ENCODE assay signal across 8 cellular contexts in the genomic region with DNA sequence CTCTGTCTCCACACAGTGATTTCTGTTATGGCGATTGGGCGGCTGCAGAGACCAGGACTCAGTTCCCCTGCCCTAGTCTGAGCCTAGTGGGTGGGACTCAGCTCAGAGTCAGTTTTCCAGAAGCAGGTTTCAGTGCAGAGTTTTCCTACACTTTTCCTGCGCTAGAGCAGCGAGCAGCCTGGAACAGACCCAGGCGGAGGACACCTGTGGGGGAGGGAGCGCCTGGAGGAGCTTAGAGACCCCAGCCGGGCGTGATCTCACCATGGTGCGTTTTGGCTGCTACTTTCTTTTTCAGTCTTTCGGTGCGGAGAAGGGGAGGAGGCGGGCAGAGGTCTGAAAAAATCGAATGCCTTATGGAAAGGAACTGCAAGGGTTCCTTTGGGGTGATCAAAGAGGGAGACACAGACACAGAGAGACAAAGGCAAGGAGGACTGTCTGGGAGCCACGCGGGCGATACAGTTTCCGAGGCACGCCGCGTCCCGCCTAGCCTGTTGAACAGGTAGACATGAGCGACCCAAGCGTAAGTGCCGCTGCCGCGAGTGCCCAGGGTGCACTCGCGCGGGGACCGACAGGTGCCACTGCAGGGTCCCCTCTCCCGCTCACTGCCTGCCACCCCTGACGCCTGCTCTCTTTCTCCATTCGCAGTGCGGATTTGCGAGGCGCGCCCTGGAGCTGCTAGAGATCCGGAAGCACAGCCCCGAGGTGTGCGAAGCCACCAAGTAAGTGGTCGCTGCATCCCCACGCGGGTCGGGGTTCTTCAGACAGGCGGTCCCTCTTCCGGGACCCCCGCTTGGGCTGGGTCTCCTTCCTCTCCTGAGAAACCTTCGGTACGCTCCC. TPM values are rescaled to one million over a fixed set of nuclear protein-coding genes. Genes with fewer than 3 reads are reported as not detected.
DNase-seq lines count a peak whose midpoint lies in the region; ATAC-seq, FAIRE-seq and TF ChIP-seq lines count a peak whose summit lies in the region.

A gene with protein sequence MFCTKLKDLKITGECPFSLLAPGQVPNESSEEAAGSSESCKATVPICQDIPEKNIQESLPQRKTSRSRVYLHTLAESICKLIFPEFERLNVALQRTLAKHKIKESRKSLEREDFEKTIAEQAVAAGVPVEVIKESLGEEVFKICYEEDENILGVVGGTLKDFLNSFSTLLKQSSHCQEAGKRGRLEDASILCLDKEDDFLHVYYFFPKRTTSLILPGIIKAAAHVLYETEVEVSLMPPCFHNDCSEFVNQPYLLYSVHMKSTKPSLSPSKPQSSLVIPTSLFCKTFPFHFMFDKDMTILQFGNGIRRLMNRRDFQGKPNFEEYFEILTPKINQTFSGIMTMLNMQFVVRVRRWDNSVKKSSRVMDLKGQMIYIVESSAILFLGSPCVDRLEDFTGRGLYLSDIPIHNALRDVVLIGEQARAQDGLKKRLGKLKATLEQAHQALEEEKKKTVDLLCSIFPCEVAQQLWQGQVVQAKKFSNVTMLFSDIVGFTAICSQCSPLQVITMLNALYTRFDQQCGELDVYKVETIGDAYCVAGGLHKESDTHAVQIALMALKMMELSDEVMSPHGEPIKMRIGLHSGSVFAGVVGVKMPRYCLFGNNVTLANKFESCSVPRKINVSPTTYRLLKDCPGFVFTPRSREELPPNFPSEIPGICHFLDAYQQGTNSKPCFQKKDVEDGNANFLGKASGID (plus strand): TSS at position 148 of the 837 bp plus-strand sequence. CDS start 30,020 bp downstream, outside the sequence.

- 2% methylated on average over 49 of the region's 49 CpGs for WGBS in HUES64
- WGBS in gastroesophageal sphincter (ENCODE audit: low coverage in 1 of 2), 2 donors, result 0% methylated on average over 9 of the region's 49 CpGs; no CpG with 5 or more reads in 1 of the 2 donors

- H3K27me3 ChIP-seq in HUES64 (ENCODE audit: insufficient read depth, low read length) (peaks cover 90% of the 10 kb centered on the region), gastroesophageal sphincter (no peaks in the 10 kb centered on the region)

- DNase-seq in EH (ENCODE audit: low read depth), result peak; percentile 17
- peak; percentile 5 for DNase-seq in activated T-helper 1 cell treated with anti-CD3 and anti-CD28 coated beads, Interleukin-12 subunit alpha, Interleukin-12 subunit beta, Interleukin-2, Interleukin-4 antibody, amounts not matched to agents 30 ng/mL and 10 ng/mL and 1 ng/mL, durations not matched to agents 14 hours and 24 hours and 36 hours (ENCODE audit: low spot score)
- no peak for DNase-seq in H54 (ENCODE audit: insufficient read length, low spot score)

- H3K27ac ChIP-seq in HUES64 (ENCODE audit: low read depth, low read length), result no peak within 1 kb of the TSS
- peak within 1 kb of the TSS; percentile 64 to 91 (median 88) for H3K27ac ChIP-seq in gastroesophageal sphincter

- TF ChIP-seq CTCF in gastroesophageal sphincter (IDR thresholded peaks at IDR 0.05), result no peak
- TF ChIP-seq CTCF in nephron (IDR thresholded peaks at IDR 0.05; ENCODE audit: unreplicated experiment in 3 of 3), result no peak

- peaks cover 13% of the 10 kb centered on the region for H3K4me1 ChIP-seq in HUES64 (ENCODE audit: insufficient read depth, low read length)
- H3K4me1 ChIP-seq in gastroesophageal sphincter, result peaks cover 0 to 40% (median 0%) of the 10 kb centered on the region in 3 donors

- ATAC-seq in GM21360 (IDR thresholded peaks at IDR 0.05; ENCODE audit: unreplicated experiment), result peak; percentile 46
- ATAC-seq in gastroesophageal sphincter, result peak; percentile 52
- ATAC-seq in HG03025 (IDR thresholded peaks at IDR 0.05; ENCODE audit: low FRiP score, unreplicated experiment), result no peak

- TF ChIP-seq EP300 in gastroesophageal sphincter (IDR thresholded peaks at IDR 0.05), result no peak

- TF ChIP-seq POLR2A in gastroesophageal sphincter (IDR thresholded peaks at IDR 0.05) (no peak), H54 (IDR thresholded peaks at IDR 0.05; ENCODE audit: low read depth, low read length) (no peak)

- peaks cover 68% of the 10 kb centered on the region for H3K27me3 Mint-ChIP-seq in activated T-helper 1 cell treated with anti-CD3 and anti-CD28 coated beads, Interleukin-12 subunit alpha, Interleukin-12 subunit beta, Interleukin-2, Interleukin-4 antibody, amounts not matched to agents 30 ng/mL and 10 ng/mL and 1 ng/mL, durations not matched to agents 14 hours and 24 hours and 36 hours (ENCODE audit: insufficient read depth)
- H3K27me3 Mint-ChIP-seq in nephron (ENCODE audit: low read depth), result peaks cover 9% of the 10 kb centered on the region

- peaks cover 2% of the 10 kb centered on the region for H3K36me3 Mint-ChIP-seq in activated T-helper 1 cell treated with anti-CD3 and anti-CD28 coated beads, Interleukin-12 subunit alpha, Interleukin-12 subunit beta, Interleukin-2, Interleukin-4 antibody, amounts not matched to agents 30 ng/mL and 10 ng/mL and 1 ng/mL, durations not matched to agents 14 hours and 24 hours and 36 hours (ENCODE audit: low read depth)
- peaks cover 7% of the 10 kb centered on the region for H3K36me3 Mint-ChIP-seq in nephron (ENCODE audit: low read depth)

- peak within 1 kb of the TSS; percentile 52 for H3K4me3 ChIP-seq in HUES64 (ENCODE audit: low read length)
- peak within 1 kb of the TSS; percentile 48 to 70 for H3K4me3 ChIP-seq in gastroesophageal sphincter

- no peak within 1 kb of the TSS for H3K27ac Mint-ChIP-seq in activated T-helper 1 cell treated with anti-CD3 and anti-CD28 coated beads, Interleukin-12 subunit alpha, Interleukin-12 subunit beta, Interleukin-2, Interleukin-4 antibody, amounts not matched to agents 30 ng/mL and 10 ng/mL and 1 ng/mL, durations not matched to agents 14 hours and 24 hours and 36 hours
- H3K27ac Mint-ChIP-seq in nephron, result peak within 1 kb of the TSS; percentile 97 to 99 (median 99)

- intact Hi-C loops in activated T-helper 1 cell treated with anti-CD3 and anti-CD28 coated beads, Interleukin-12 subunit alpha, Interleukin-12 subunit beta, Interleukin-2, Interleukin-4 antibody, amounts not matched to agents 30 ng/mL and 10 ng/mL and 1 ng/mL, durations not matched to agents 14 hours and 24 hours and 36 hours (cut with micrococcal nuclease), result loop anchor here (5.0 kb wide), 2 partner anchors 140 to 925 kb away; a partner anchor contains a TSS

- H3K36me3 ChIP-seq in HUES64 (ENCODE audit: insufficient read depth, low read length) (no peaks in the 10 kb centered on the region), gastroesophageal sphincter (no peaks in the 10 kb centered on the region)

- H3K9ac ChIP-seq in HUES64 (ENCODE audit: low read depth, low read length), result peak within 1 kb of the TSS; percentile 55; the same call in 1 of the 2 replicates

- FAIRE-seq in H54 (lab: Jason Lieb, UNC), result no peak

- no peaks in the 10 kb centered on the region for H3K9me3 Mint-ChIP-seq in activated T-helper 1 cell treated with anti-CD3 and anti-CD28 coated beads, Interleukin-12 subunit alpha, Interleukin-12 subunit beta, Interleukin-2, Interleukin-4 antibody, amounts not matched to agents 30 ng/mL and 10 ng/mL and 1 ng/mL, durations not matched to agents 14 hours and 24 hours and 36 hours
- H3K9me3 Mint-ChIP-seq in nephron, result no peaks in the 10 kb centered on the region

- H3K4me3 Mint-ChIP-seq in activated T-helper 1 cell treated with anti-CD3 and anti-CD28 coated beads, Interleukin-12 subunit alpha, Interleukin-12 subunit beta, Interleukin-2, Interleukin-4 antibody, amounts not matched to agents 30 ng/mL and 10 ng/mL and 1 ng/mL, durations not matched to agents 14 hours and 24 hours and 36 hours, result peak within 1 kb of the TSS; percentile 90
- peak within 1 kb of the TSS; percentile 94 to 97 (median 95) for H3K4me3 Mint-ChIP-seq in nephron

- peaks cover 20% of the 10 kb centered on the region for H3K4me1 Mint-ChIP-seq in activated T-helper 1 cell treated with anti-CD3 and anti-CD28 coated beads, Interleukin-12 subunit alpha, Interleukin-12 subunit beta, Interleukin-2, Interleukin-4 antibody, amounts not matched to agents 30 ng/mL and 10 ng/mL and 1 ng/mL, durations not matched to agents 14 hours and 24 hours and 36 hours (ENCODE audit: low read depth)
- H3K4me1 Mint-ChIP-seq in nephron, result peaks cover 17% of the 10 kb centered on the region

- H3K9me3 ChIP-seq in HUES64 (ENCODE audit: insufficient read depth, low read depth, low read length) (no peaks in the 10 kb centered on the region), gastroesophageal sphincter (no peaks in the 10 kb centered on the region)

RNA-seq across cellular contexts. Expression of the gene that starts here (rescaled TPM):
- polyA plus RNA-seq in HUES64 (2013, experiment 1 of 2), result 0.25 TPM
- polyA plus RNA-seq in HUES64 (2013, experiment 2 of 2), result 0.70 TPM
- 0.08 TPM in 1 of 2 replicates, not detected in the other for total RNA-seq in activated T-helper 1 cell treated with anti-CD3 and anti-CD28 coated beads, Interleukin-12 subunit alpha, Interleukin-12 subunit beta, Interleukin-2, Interleukin-4 antibody, amounts not matched to agents 30 ng/mL and 10 ng/mL and 1 ng/mL, durations not matched to agents 14 hours and 24 hours and 36 hours
- 100 to 1,000 TPM in 2 of 4 donors, 10 to 100 TPM in 2; 69.4 to 196 (median 144) TPM for total RNA-seq in gastroesophageal sphincter

Comparison
In these comparisons a context has a peak if more than half of its experiments do, and no peak if none do; other contexts are left out.
1. RNA of the gene that starts here (total RNA-seq): 69.4 to 196 TPM in gastroesophageal sphincter; 0.08 TPM in activated T-helper 1 cell treated with anti-CD3 and anti-CD28 coated beads, Interleukin-12 subunit alpha, Interleukin-12 subunit beta, Interleukin-2, Interleukin-4 antibody, amounts not matched to agents 30 ng/mL and 10 ng/mL and 1 ng/mL, durations not matched to agents 14 hours and 24 hours and 36 hours; every median in the first group is over 10 times any median in the second.
2. Peak in DNase-seq in activated T-helper 1 cell treated with anti-CD3 and anti-CD28 coated beads, Interleukin-12 subunit alpha, Interleukin-12 subunit beta, Interleukin-2, Interleukin-4 antibody, amounts not matched to agents 30 ng/mL and 10 ng/mL and 1 ng/mL, durations not matched to agents 14 hours and 24 hours and 36 hours; RNA of the gene not detected or under 1 TPM.